ENCODE assay signal across 12 cellular contexts in genomic region chr1:1152431-1152830, GRCh38. TPM values are rescaled to one million over a fixed set of nuclear protein-coding genes. Genes with fewer than 3 reads are reported as not detected.
DNase-seq lines count a peak whose midpoint lies in the region; ATAC-seq and TF ChIP-seq lines count a peak whose summit lies in the region.
"Not testable (repeated sequence)": the region's sequence is repeated elsewhere in the genome, so short reads cannot be mapped to it uniquely, and the experiment has no call there.
"Had no signal": no experiment of that assay in that cellular context is flagged by ENCODE, and none has a peak within 500 bp of the region (broad histone marks: within the 10 kb centered on the region; RNA-seq: fewer than 3 reads in every experiment).

No MANE protein-coding gene starts in this region.

- POLR2A ChIA-PET in CD4-positive, alpha-beta T cell (lab: Charles Lee); HEK293 (lab: Yijun Ruan, JAX); activated naive CD8-positive, alpha-beta T cell treated with anti-CD3 and anti-CD28 coated beads, Interleukin-2, amount 10 ng/mL, durations not matched to agents 7 days and 5 days (lab: Charles Lee): not testable (repeated sequence)
- POLR2A ChIA-PET in activated B cell treated with CpG ODN at 0.5 μM for 24 hours (lab: Charles Lee), result interaction anchor here (0.7 to 1.5 kb wide), 4 partner anchors 15 to 23 kb away, joined by 3 read pairs; no protein-coding TSS in a partner anchor

- H3K4me3 Mint-ChIP-seq in CD4-positive, alpha-beta T cell; activated B cell treated with CpG ODN at 0.5 μM for 24 hours; activated T-helper 1 cell treated with anti-CD3 and anti-CD28 coated beads, Interleukin-12 subunit alpha, Interleukin-12 subunit beta, Interleukin-2, Interleukin-4 antibody, amounts not matched to agents 30 ng/mL and 10 ng/mL and 1 ng/mL, durations not matched to agents 14 hours and 24 hours and 36 hours; activated naive CD8-positive, alpha-beta T cell treated with anti-CD3 and anti-CD28 coated beads, Interleukin-2, amount 10 ng/mL, durations not matched to agents 7 days and 5 days; natural killer cell: not testable (repeated sequence)
- peak overlapping the region; percentile 63 for H3K4me3 Mint-ChIP-seq in glutamatergic neuron (ENCODE audit: unreplicated experiment)
- peak overlapping the region in 1 of 2 donors; percentile 20 for H3K4me3 Mint-ChIP-seq in stimulated activated naive B cell treated with anti-CD40 and anti-IgM and Interleukin-4, amounts not matched to agents 10 μg/mL and 1 μg/mL and 100 μg/mL, for 72 hours

- peak overlapping the region; percentile 71 for H3K27ac Mint-ChIP-seq in CD4-positive, alpha-beta T cell
- H3K27ac Mint-ChIP-seq in activated B cell treated with CpG ODN at 0.5 μM for 24 hours, result peak overlapping the region; percentile 69
- peak overlapping the region; percentile 55 for H3K27ac Mint-ChIP-seq in activated T-helper 1 cell treated with anti-CD3 and anti-CD28 coated beads, Interleukin-12 subunit alpha, Interleukin-12 subunit beta, Interleukin-2, Interleukin-4 antibody, amounts not matched to agents 30 ng/mL and 10 ng/mL and 1 ng/mL, durations not matched to agents 14 hours and 24 hours and 36 hours
- H3K27ac Mint-ChIP-seq in activated naive CD8-positive, alpha-beta T cell treated with anti-CD3 and anti-CD28 coated beads, Interleukin-2, amount 10 ng/mL, durations not matched to agents 7 days and 5 days, result peak overlapping the region; percentile 64
- peak overlapping the region; percentile 85 for H3K27ac Mint-ChIP-seq in glutamatergic neuron (ENCODE audit: unreplicated experiment)
- H3K27ac Mint-ChIP-seq in natural killer cell, result peak overlapping the region; percentile 86 to 92
- peak overlapping the region; percentile 79 for H3K27ac Mint-ChIP-seq in stimulated activated naive B cell treated with anti-CD40 and anti-IgM and Interleukin-4, amounts not matched to agents 10 μg/mL and 1 μg/mL and 100 μg/mL, for 72 hours

- not testable (repeated sequence) for H3K4me1 Mint-ChIP-seq in CD4-positive, alpha-beta T cell (ENCODE audit: low read depth); activated B cell treated with CpG ODN at 0.5 μM for 24 hours; activated T-helper 1 cell treated with anti-CD3 and anti-CD28 coated beads, Interleukin-12 subunit alpha, Interleukin-12 subunit beta, Interleukin-2, Interleukin-4 antibody, amounts not matched to agents 30 ng/mL and 10 ng/mL and 1 ng/mL, durations not matched to agents 14 hours and 24 hours and 36 hours (ENCODE audit: low read depth); activated naive CD8-positive, alpha-beta T cell treated with anti-CD3 and anti-CD28 coated beads, Interleukin-2, amount 10 ng/mL, durations not matched to agents 7 days and 5 days; glutamatergic neuron (ENCODE audit: low read depth, unreplicated experiment)
- H3K4me1 Mint-ChIP-seq in natural killer cell, result peaks cover 15 to 28% of the 10 kb centered on the region in 2 donors
- peaks cover 13 to 14% of the 10 kb centered on the region in 2 donors for H3K4me1 Mint-ChIP-seq in stimulated activated naive B cell treated with anti-CD40 and anti-IgM and Interleukin-4, amounts not matched to agents 10 μg/mL and 1 μg/mL and 100 μg/mL, for 72 hours

- not testable (repeated sequence) for H3K36me3 Mint-ChIP-seq in CD4-positive, alpha-beta T cell (ENCODE audit: low read depth); activated B cell treated with CpG ODN at 0.5 μM for 24 hours (ENCODE audit: low read depth); activated T-helper 1 cell treated with anti-CD3 and anti-CD28 coated beads, Interleukin-12 subunit alpha, Interleukin-12 subunit beta, Interleukin-2, Interleukin-4 antibody, amounts not matched to agents 30 ng/mL and 10 ng/mL and 1 ng/mL, durations not matched to agents 14 hours and 24 hours and 36 hours (ENCODE audit: low read depth); natural killer cell
- H3K36me3 Mint-ChIP-seq in activated naive CD8-positive, alpha-beta T cell treated with anti-CD3 and anti-CD28 coated beads, Interleukin-2, amount 10 ng/mL, durations not matched to agents 7 days and 5 days, result peaks cover 12% of the 10 kb centered on the region
- H3K36me3 Mint-ChIP-seq in glutamatergic neuron (ENCODE audit: unreplicated experiment), result peaks cover 23% of the 10 kb centered on the region
- peaks cover 5 to 11% of the 10 kb centered on the region in 2 donors for H3K36me3 Mint-ChIP-seq in stimulated activated naive B cell treated with anti-CD40 and anti-IgM and Interleukin-4, amounts not matched to agents 10 μg/mL and 1 μg/mL and 100 μg/mL, for 72 hours

- intact Hi-C loops in CD4-positive, alpha-beta T cell (cut with DNase I, micrococcal nuclease); activated B cell treated with CpG ODN at 0.5 μM for 24 hours (cut with micrococcal nuclease); activated T-helper 1 cell treated with anti-CD3 and anti-CD28 coated beads, Interleukin-12 subunit alpha, Interleukin-12 subunit beta, Interleukin-2, Interleukin-4 antibody, amounts not matched to agents 30 ng/mL and 10 ng/mL and 1 ng/mL, durations not matched to agents 14 hours and 24 hours and 36 hours (cut with micrococcal nuclease); natural killer cell (cut with micrococcal nuclease): not testable (repeated sequence)

- peaks cover 16% of the 10 kb centered on the region for H3K9me3 Mint-ChIP-seq in CD4-positive, alpha-beta T cell
- peaks cover 12% of the 10 kb centered on the region for H3K9me3 Mint-ChIP-seq in activated B cell treated with CpG ODN at 0.5 μM for 24 hours
- peaks cover 26% of the 10 kb centered on the region for H3K9me3 Mint-ChIP-seq in activated T-helper 1 cell treated with anti-CD3 and anti-CD28 coated beads, Interleukin-12 subunit alpha, Interleukin-12 subunit beta, Interleukin-2, Interleukin-4 antibody, amounts not matched to agents 30 ng/mL and 10 ng/mL and 1 ng/mL, durations not matched to agents 14 hours and 24 hours and 36 hours
- peaks cover 20% of the 10 kb centered on the region for H3K9me3 Mint-ChIP-seq in activated naive CD8-positive, alpha-beta T cell treated with anti-CD3 and anti-CD28 coated beads, Interleukin-2, amount 10 ng/mL, durations not matched to agents 7 days and 5 days
- peaks cover 58% of the 10 kb centered on the region for H3K9me3 Mint-ChIP-seq in glutamatergic neuron (ENCODE audit: unreplicated experiment)
- H3K9me3 Mint-ChIP-seq in natural killer cell, result peaks cover 0 to 17% of the 10 kb centered on the region in 2 donors
- H3K9me3 Mint-ChIP-seq in stimulated activated naive B cell treated with anti-CD40 and anti-IgM and Interleukin-4, amounts not matched to agents 10 μg/mL and 1 μg/mL and 100 μg/mL, for 72 hours, result peaks cover 16 to 19% of the 10 kb centered on the region in 2 donors

- TF ChIP-seq CTCF in CD4-positive, alpha-beta T cell (IDR thresholded peaks at IDR 0.05); HEK293 (tag by site-specific recombination; IDR thresholded peaks at IDR 0.05); activated B cell treated with CpG ODN at 0.5 μM for 24 hours (IDR thresholded peaks at IDR 0.05); glutamatergic neuron (IDR thresholded peaks at IDR 0.05; ENCODE audit: partially characterized antibody, unreplicated experiment); natural killer cell (IDR thresholded peaks at IDR 0.05): not testable (repeated sequence)

- CTCF ChIA-PET in CD4-positive, alpha-beta T cell (lab: Charles Lee), result not testable (repeated sequence)
- CTCF ChIA-PET in HEK293 (lab: Yijun Ruan, JAX) (interaction anchor here (0.6 to 0.7 kb wide), 3 partner anchors 99 to 169 kb away, joined by 3 to 7 read pairs (median 4); no protein-coding TSS in a partner anchor), activated B cell treated with CpG ODN at 0.5 μM for 24 hours (lab: Charles Lee) (interaction anchor here (2.0 kb wide), 1 partner anchor 30 kb away, joined by 6 read pairs; no protein-coding TSS in a partner anchor)

- not testable (repeated sequence) for ATAC-seq in CD4-positive, alpha-beta T cell (ENCODE audit: poor library complexity); activated B cell treated with CpG ODN at 0.5 μM for 24 hours (ENCODE audit: low read depth); activated naive CD8-positive, alpha-beta T cell treated with anti-CD3 and anti-CD28 coated beads, Interleukin-2, amount 10 ng/mL, durations not matched to agents 7 days and 5 days (ENCODE audit: low read depth); natural killer cell; stimulated activated naive B cell treated with anti-CD40 and anti-IgM and Interleukin-4, amounts not matched to agents 10 μg/mL and 1 μg/mL and 100 μg/mL, for 72 hours (replicated peaks)

- DNase-seq in CD4-positive, alpha-beta T cell; activated B cell treated with CpG ODN at 0.5 μM for 24 hours; activated T-helper 1 cell treated with anti-CD3 and anti-CD28 coated beads, Interleukin-12 subunit alpha, Interleukin-12 subunit beta, Interleukin-2, Interleukin-4 antibody, amounts not matched to agents 30 ng/mL and 10 ng/mL and 1 ng/mL, durations not matched to agents 14 hours and 24 hours and 36 hours (ENCODE audit: low spot score); activated naive CD8-positive, alpha-beta T cell treated with anti-CD3 and anti-CD28 coated beads, Interleukin-2, amount 10 ng/mL, durations not matched to agents 7 days and 5 days; glutamatergic neuron; natural killer cell; stimulated activated naive B cell treated with anti-CD40 and anti-IgM and Interleukin-4, amounts not matched to agents 10 μg/mL and 1 μg/mL and 100 μg/mL, for 72 hours: not testable (repeated sequence)

- H3K9me3 ChIP-seq in CD4-positive, alpha-beta T cell (ENCODE audit: control insufficient read depth, low read length); HEK293 (ENCODE audit: control insufficient read depth, insufficient read depth, low read depth, low read length): not testable (repeated sequence)

- H3K27me3 ChIP-seq in CD4-positive, alpha-beta T cell (ENCODE audit: control insufficient read depth, insufficient read depth, low read length), result not testable (repeated sequence)

- not testable (repeated sequence) for H3K36me3 ChIP-seq in HEK293 (ENCODE audit: control insufficient read depth in 2 of 2, insufficient read depth in 1 of 2, low read length in 2 of 2)

- not testable (repeated sequence) for H3K27me3 Mint-ChIP-seq in CD4-positive, alpha-beta T cell; activated B cell treated with CpG ODN at 0.5 μM for 24 hours; activated T-helper 1 cell treated with anti-CD3 and anti-CD28 coated beads, Interleukin-12 subunit alpha, Interleukin-12 subunit beta, Interleukin-2, Interleukin-4 antibody, amounts not matched to agents 30 ng/mL and 10 ng/mL and 1 ng/mL, durations not matched to agents 14 hours and 24 hours and 36 hours (ENCODE audit: insufficient read depth); activated naive CD8-positive, alpha-beta T cell treated with anti-CD3 and anti-CD28 coated beads, Interleukin-2, amount 10 ng/mL, durations not matched to agents 7 days and 5 days; natural killer cell (ENCODE audit: low read depth in 2 of 2); stimulated activated naive B cell treated with anti-CD40 and anti-IgM and Interleukin-4, amounts not matched to agents 10 μg/mL and 1 μg/mL and 100 μg/mL, for 72 hours
- peaks cover 51% of the 10 kb centered on the region for H3K27me3 Mint-ChIP-seq in glutamatergic neuron (ENCODE audit: unreplicated experiment)

- not testable (repeated sequence) for H3K4me1 ChIP-seq in HEK293 (ENCODE audit: control insufficient read depth, insufficient read depth, low read length)

- H3K27ac ChIP-seq in CD4-positive, alpha-beta T cell (ENCODE audit: low read depth, low read length), result peak overlapping the region; percentile 25
- not testable (repeated sequence) for H3K27ac ChIP-seq in HEK293 (ENCODE audit: extremely low read depth, low read depth, low read length)

- not testable (repeated sequence) for H3K4me3 ChIP-seq in HEK293 (ENCODE audit: low read depth, low read length)

RNA-seq across cellular contexts. Expression of gene TTLL10, which starts 21.2 kb away (rescaled TPM):
- under 1 TPM; 0.11 to 0.59 TPM for total RNA-seq in CD4-positive, alpha-beta T cell
- 0.16 TPM in 1 of 2 replicates, not detected in the other for total RNA-seq in activated B cell treated with CpG ODN at 0.5 μM for 24 hours
- 0.10 and 0.15 TPM in 2 replicates for total RNA-seq in activated T-helper 1 cell treated with anti-CD3 and anti-CD28 coated beads, Interleukin-12 subunit alpha, Interleukin-12 subunit beta, Interleukin-2, Interleukin-4 antibody, amounts not matched to agents 30 ng/mL and 10 ng/mL and 1 ng/mL, durations not matched to agents 14 hours and 24 hours and 36 hours
- not detected for total RNA-seq in activated naive CD8-positive, alpha-beta T cell treated with anti-CD3 and anti-CD28 coated beads, Interleukin-2, amount 10 ng/mL, durations not matched to agents 7 days and 5 days
- not detected for total RNA-seq in glutamatergic neuron (ENCODE audit: unreplicated experiment)
- 1 to 10 TPM in 2 of 3 donors, under 1 TPM in 1; 0.23 to 1.7 (median 1.7) TPM for total RNA-seq in natural killer cell
- total RNA-seq: A172, G401, HFFc6, M059J had no signal

RNA-seq across cellular contexts. Expression of gene C1orf159, which starts 36.5 kb away (rescaled TPM):
- 10 to 100 TPM; 11.1 to 11.3 TPM for total RNA-seq in CD4-positive, alpha-beta T cell
- 20.8 and 26.5 TPM in 2 replicates for total RNA-seq in activated B cell treated with CpG ODN at 0.5 μM for 24 hours
- total RNA-seq in activated T-helper 1 cell treated with anti-CD3 and anti-CD28 coated beads, Interleukin-12 subunit alpha, Interleukin-12 subunit beta, Interleukin-2, Interleukin-4 antibody, amounts not matched to agents 30 ng/mL and 10 ng/mL and 1 ng/mL, durations not matched to agents 14 hours and 24 hours and 36 hours, result 30.0 and 30.3 TPM in 2 replicates
- 10 to 100 TPM; 22.7 to 23.0 TPM for total RNA-seq in activated naive CD8-positive, alpha-beta T cell treated with anti-CD3 and anti-CD28 coated beads, Interleukin-2, amount 10 ng/mL, durations not matched to agents 7 days and 5 days
- 24.5 TPM for total RNA-seq in glutamatergic neuron (ENCODE audit: unreplicated experiment)
- 10 to 100 TPM; 19.6 to 25.1 (median 21.5) TPM for total RNA-seq in natural killer cell

RNA-seq across cellular contexts. Expression of gene TNFRSF18, which starts 54.0 kb away (rescaled TPM):
- total RNA-seq in CD4-positive, alpha-beta T cell, result 10 to 100 TPM; 14.8 to 17.8 TPM
- total RNA-seq in activated B cell treated with CpG ODN at 0.5 μM for 24 hours (36.7 and 37.5 TPM in 2 replicates), glutamatergic neuron (ENCODE audit: unreplicated experiment) (3.0 TPM), natural killer cell (10 to 100 TPM; 40.3 to 81.9 (median 54.7) TPM)
- total RNA-seq in activated T-helper 1 cell treated with anti-CD3 and anti-CD28 coated beads, Interleukin-12 subunit alpha, Interleukin-12 subunit beta, Interleukin-2, Interleukin-4 antibody, amounts not matched to agents 30 ng/mL and 10 ng/mL and 1 ng/mL, durations not matched to agents 14 hours and 24 hours and 36 hours, result 350 and 356 TPM in 2 replicates
- total RNA-seq in activated naive CD8-positive, alpha-beta T cell treated with anti-CD3 and anti-CD28 coated beads, Interleukin-2, amount 10 ng/mL, durations not matched to agents 7 days and 5 days, result 10 to 100 TPM; 11.4 to 15.0 TPM
- total RNA-seq: A172, G401, HFFc6, M059J had no signal
